In genomic region chr2:191728710-191729597, GRCh38 we compare ENCODE assay signal across 14 cellular contexts. TPM values are rescaled to one million over a fixed set of nuclear protein-coding genes. Genes with fewer than 3 reads are reported as not detected.
DNase-seq lines count a peak whose midpoint lies in the region; ATAC-seq and TF ChIP-seq lines count a peak whose summit lies in the region.
"Had no signal": no experiment of that assay in that cellular context is flagged by ENCODE, and none has a peak within 500 bp of the region (broad histone marks: within the 10 kb centered on the region; RNA-seq: fewer than 3 reads in every experiment).

No MANE protein-coding gene starts in this region.

- no peaks in the 10 kb centered on the region for H3K79me2 ChIP-seq in PC-3 (ENCODE audit: low read length)
- no peaks in the 10 kb centered on the region for H3K79me2 ChIP-seq in hepatocyte

- ATAC-seq in HG02610 (IDR thresholded peaks at IDR 0.05; ENCODE audit: unreplicated experiment) (peak; percentile 60), PC-3 (peak; percentile 78), HG03520 (IDR thresholded peaks at IDR 0.05; ENCODE audit: unreplicated experiment) (no peak)
- ATAC-seq: activated CD4-positive, CD25-positive, alpha-beta regulatory T cell treated with anti-CD3 and anti-CD28 coated beads, Interleukin-2, amount 50 U/mL, for 24 hours; natural killer cell treated with Interleukin-12 subunit alpha and Interleukin-12 subunit beta and Interleukin-15 and Interleukin-18, amount 100 ng/mL, for 72 hours; stimulated activated naive CD8-positive, alpha-beta T cell treated with anti-CD3 and anti-CD28 coated beads, Interleukin-15, amount 100 ng/mL, for 72 hours had no signal

- H3K4me1 ChIP-seq in PC-3 (ENCODE audit: insufficient read depth, low read length): peaks cover 8% of the 10 kb centered on the region
- no peaks in the 10 kb centered on the region for H3K4me1 ChIP-seq in hepatocyte (ENCODE audit: insufficient read depth)

- DNase-seq in EH (ENCODE audit: low read depth) (peak; percentile 10), PC-3 (peak; percentile 44), fibroblast of the conjunctiva (ENCODE audit: low read depth) (peak; percentile 18), hepatocyte (ENCODE audit: low spot score) (no peak)
- DNase-seq in activated T-cell treated with anti-CD3 and anti-CD28 coated beads, Interleukin-2, amount 50 U/mL, for 48 hours: no peak
- no peak for DNase-seq in activated CD4-positive, alpha-beta T cell treated with anti-CD3 and anti-CD28 coated beads for 4 hours
- DNase-seq: activated gamma-delta T cell; C1 segment of cervical spinal cord; NCI-H187 treated with DMSO at 0.1 percent for 48 hours; stimulated activated naive CD8-positive, alpha-beta T cell treated with anti-CD3 and anti-CD28 coated beads, Interleukin-15, amount 100 ng/mL, for 72 hours had no signal

- peak; percentile 32 for TF ChIP-seq CTCF in PC-3 (conservative IDR thresholded peaks at IDR 0.05; ENCODE audit: low read depth, low read length)
- no peak for TF ChIP-seq CTCF in hepatocyte (IDR thresholded peaks at IDR 0.05; ENCODE audit: poor library complexity)

- no peak overlapping the region for H3K27ac ChIP-seq in PC-3 (ENCODE audit: low read length)
- H3K27ac ChIP-seq in hepatocyte: no peak overlapping the region

- H3K9ac ChIP-seq in PC-3 (ENCODE audit: low read length): no peak overlapping the region

- no peaks in the 10 kb centered on the region for H3K9me2 ChIP-seq in PC-3 (replicated peaks; ENCODE audit: low read length)
- H3K9me2 ChIP-seq in hepatocyte (replicated peaks; ENCODE audit: insufficient read depth): no peaks in the 10 kb centered on the region

- BruUV-seq in PC-3 (replicated peaks; lab: Mats Ljungman, UMichigan): no TSS peak

- H3K9me3 ChIP-seq in PC-3 (ENCODE audit: low read length) (no peaks in the 10 kb centered on the region), hepatocyte (ENCODE audit: low read depth) (no peaks in the 10 kb centered on the region)

- H3F3A ChIP-seq in PC-3 (ENCODE audit: low read length, unreplicated experiment): no peaks in the 10 kb centered on the region

- H3K27me3 ChIP-seq in PC-3 (ENCODE audit: low read length) (no peaks in the 10 kb centered on the region), hepatocyte (no peaks in the 10 kb centered on the region)

- peak overlapping the region; percentile 48 for H3K4me2 ChIP-seq in PC-3 (ENCODE audit: low read length)
- no peak overlapping the region for H3K4me2 ChIP-seq in hepatocyte

- WGBS in hepatocyte (ENCODE audit: low lambda C conversion rate, missing lambda C conversion rate): 51% methylated on average over 5 of the region's 5 CpGs

- H4K20me1 ChIP-seq in PC-3 (ENCODE audit: low read length): no peaks in the 10 kb centered on the region
- no peaks in the 10 kb centered on the region for H4K20me1 ChIP-seq in hepatocyte (ENCODE audit: insufficient read depth, poor library complexity, severe bottlenecking)

- intact Hi-C loops in PC-3 (cut with micrococcal nuclease): loop anchor here (1.0 to 2.0 kb wide), 3 partner anchors 38 to 174 kb away; no protein-coding TSS in a partner anchor

- H2AFZ ChIP-seq in PC-3 (ENCODE audit: low read length): peak overlapping the region; percentile 42; the same call in 1 of the 2 replicates
- no peak overlapping the region for H2AFZ ChIP-seq in hepatocyte

- CTCF ChIA-PET in PC-3 (lab: Charles Lee): interaction anchor here (0.6 to 1.2 kb wide), 7 partner anchors 9 to 383 kb away, joined by 3 to 11 read pairs (median 6); no protein-coding TSS in a partner anchor

- H3K36me3 ChIP-seq in PC-3 (ENCODE audit: low read depth, low read length) (no peaks in the 10 kb centered on the region), hepatocyte (replicated peaks; ENCODE audit: insufficient read depth, low read depth) (no peaks in the 10 kb centered on the region)

- no peak overlapping the region for H3K4me3 ChIP-seq in PC-3 (ENCODE audit: low read length)
- no peak overlapping the region for H3K4me3 ChIP-seq in hepatocyte

- POLR2A ChIA-PET in PC-3 (lab: Charles Lee; ENCODE audit: unreplicated experiment): interaction anchor here (0.6 kb wide), 1 partner anchor 145 kb away, joined by 3 read pairs; no protein-coding TSS in a partner anchor

RNA-seq across cellular contexts. Expression of gene NABP1, which starts 51.0 kb away (rescaled TPM):
- total RNA-seq in PC-3 (2014; rRNA removed): 45.4 and 56.8 TPM in 2 replicates
- 36.1 and 40.0 TPM in 2 replicates for total RNA-seq in hepatocyte
- polyA plus RNA-seq in hepatocyte: 19.6 and 27.2 TPM in 2 replicates

Comparison
In these comparisons a context has a peak if more than half of its experiments do, and no peak if none do; other contexts are left out.
1. DNase-seq: peak in EH (single experiment), PC-3 (single experiment) and fibroblast of the conjunctiva (single experiment); none in activated T-cell treated with anti-CD3 and anti-CD28 coated beads, Interleukin-2, amount 50 U/mL, for 48 hours (0 of 2), hepatocyte (single experiment) and activated CD4-positive, alpha-beta T cell treated with anti-CD3 and anti-CD28 coated beads for 4 hours (0 of 2).